Comparison of ENCODE assay signal across 1 cellular context in the genomic region with DNA sequence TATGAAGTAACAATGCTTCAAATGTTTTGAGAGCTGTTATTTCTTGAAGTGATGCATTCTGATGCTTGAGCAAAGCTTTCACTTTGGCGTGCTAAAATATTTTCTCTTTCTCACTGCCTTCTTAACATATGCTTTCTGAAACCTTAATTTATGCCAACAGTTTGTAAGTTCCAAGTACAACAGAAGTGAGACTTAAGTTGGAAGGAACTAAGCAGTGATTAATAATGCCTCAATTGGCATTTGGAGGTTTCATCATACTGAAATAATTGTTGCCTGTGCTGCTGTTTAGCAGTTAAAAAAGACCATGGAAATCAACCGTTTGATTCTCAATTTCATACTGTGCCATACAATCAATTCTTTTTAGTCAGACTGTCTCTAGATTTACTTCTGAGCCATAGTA.
TF ChIP-seq lines count a peak whose summit lies in the region.

No MANE protein-coding gene starts in this region.

TF ChIP-seq in GM23338, 12 proteins besides CTCF, POLR2A, EP300 and RAD21 (continued from another document):
- TF ChIP-seq, protein P1, sequence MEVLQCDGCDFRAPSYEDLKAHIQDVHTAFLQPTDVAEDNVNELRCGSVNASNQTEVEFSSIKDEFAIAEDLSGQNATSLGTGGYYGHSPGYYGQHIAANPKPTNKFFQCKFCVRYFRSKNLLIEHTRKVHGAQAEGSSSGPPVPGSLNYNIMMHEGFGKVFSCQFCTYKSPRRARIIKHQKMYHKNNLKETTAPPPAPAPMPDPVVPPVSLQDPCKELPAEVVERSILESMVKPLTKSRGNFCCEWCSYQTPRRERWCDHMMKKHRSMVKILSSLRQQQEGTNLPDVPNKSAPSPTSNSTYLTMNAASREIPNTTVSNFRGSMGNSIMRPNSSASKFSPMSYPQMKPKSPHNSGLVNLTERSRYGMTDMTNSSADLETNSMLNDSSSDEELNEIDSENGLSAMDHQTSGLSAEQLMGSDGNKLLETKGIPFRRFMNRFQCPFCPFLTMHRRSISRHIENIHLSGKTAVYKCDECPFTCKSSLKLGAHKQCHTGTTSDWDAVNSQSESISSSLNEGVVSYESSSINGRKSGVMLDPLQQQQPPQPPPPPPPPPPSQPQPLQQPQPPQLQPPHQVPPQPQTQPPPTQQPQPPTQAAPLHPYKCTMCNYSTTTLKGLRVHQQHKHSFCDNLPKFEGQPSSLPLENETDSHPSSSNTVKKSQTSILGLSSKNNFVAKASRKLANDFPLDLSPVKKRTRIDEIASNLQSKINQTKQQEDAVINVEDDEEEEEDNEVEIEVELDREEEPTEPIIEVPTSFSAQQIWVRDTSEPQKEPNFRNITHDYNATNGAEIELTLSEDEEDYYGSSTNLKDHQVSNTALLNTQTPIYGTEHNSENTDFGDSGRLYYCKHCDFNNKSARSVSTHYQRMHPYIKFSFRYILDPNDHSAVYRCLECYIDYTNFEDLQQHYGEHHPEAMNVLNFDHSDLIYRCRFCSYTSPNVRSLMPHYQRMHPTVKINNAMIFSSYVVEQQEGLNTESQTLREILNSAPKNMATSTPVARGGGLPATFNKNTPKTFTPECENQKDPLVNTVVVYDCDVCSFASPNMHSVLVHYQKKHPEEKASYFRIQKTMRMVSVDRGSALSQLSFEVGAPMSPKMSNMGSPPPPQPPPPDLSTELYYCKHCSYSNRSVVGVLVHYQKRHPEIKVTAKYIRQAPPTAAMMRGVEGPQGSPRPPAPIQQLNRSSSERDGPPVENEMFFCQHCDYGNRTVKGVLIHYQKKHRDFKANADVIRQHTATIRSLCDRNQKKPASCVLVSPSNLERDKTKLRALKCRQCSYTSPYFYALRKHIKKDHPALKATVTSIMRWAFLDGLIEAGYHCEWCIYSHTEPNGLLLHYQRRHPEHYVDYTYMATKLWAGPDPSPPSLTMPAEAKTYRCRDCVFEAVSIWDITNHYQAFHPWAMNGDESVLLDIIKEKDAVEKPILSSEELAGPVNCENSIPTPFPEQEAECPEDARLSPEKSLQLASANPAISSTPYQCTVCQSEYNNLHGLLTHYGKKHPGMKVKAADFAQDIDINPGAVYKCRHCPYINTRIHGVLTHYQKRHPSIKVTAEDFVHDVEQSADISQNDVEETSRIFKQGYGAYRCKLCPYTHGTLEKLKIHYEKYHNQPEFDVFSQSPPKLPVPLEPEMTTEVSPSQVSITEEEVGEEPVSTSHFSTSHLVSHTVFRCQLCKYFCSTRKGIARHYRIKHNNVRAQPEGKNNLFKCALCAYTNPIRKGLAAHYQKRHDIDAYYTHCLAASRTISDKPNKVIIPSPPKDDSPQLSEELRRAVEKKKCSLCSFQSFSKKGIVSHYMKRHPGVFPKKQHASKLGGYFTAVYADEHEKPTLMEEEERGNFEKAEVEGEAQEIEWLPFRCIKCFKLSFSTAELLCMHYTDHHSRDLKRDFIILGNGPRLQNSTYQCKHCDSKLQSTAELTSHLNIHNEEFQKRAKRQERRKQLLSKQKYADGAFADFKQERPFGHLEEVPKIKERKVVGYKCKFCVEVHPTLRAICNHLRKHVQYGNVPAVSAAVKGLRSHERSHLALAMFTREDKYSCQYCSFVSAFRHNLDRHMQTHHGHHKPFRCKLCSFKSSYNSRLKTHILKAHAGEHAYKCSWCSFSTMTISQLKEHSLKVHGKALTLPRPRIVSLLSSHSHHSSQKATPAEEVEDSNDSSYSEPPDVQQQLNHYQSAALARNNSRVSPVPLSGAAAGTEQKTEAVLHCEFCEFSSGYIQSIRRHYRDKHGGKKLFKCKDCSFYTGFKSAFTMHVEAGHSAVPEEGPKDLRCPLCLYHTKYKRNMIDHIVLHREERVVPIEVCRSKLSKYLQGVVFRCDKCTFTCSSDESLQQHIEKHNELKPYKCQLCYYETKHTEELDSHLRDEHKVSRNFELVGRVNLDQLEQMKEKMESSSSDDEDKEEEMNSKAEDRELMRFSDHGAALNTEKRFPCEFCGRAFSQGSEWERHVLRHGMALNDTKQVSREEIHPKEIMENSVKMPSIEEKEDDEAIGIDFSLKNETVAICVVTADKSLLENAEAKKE (CRISPR knock-in tag; IDR thresholded peaks at IDR 0.05) = no peak
- no peak for TF ChIP-seq CREB1 (CRISPR knock-in tag; IDR thresholded peaks at IDR 0.05; ENCODE audit: low read depth)
- TF ChIP-seq ZNF114 (CRISPR knock-in tag; IDR thresholded peaks at IDR 0.05) = no peak
- no peak for TF ChIP-seq REST (IDR thresholded peaks at IDR 0.05; ENCODE audit: unreplicated experiment)
- TF ChIP-seq EZH2 (IDR thresholded peaks at IDR 0.05; ENCODE audit: low read depth, unreplicated experiment) = no peak
- no peak for TF ChIP-seq JUNB (IDR thresholded peaks at IDR 0.05; ENCODE audit: unreplicated experiment)
- no peak for TF ChIP-seq NANOG (IDR thresholded peaks at IDR 0.05; ENCODE audit: borderline replicate concordance)
- TF ChIP-seq, protein P2, sequence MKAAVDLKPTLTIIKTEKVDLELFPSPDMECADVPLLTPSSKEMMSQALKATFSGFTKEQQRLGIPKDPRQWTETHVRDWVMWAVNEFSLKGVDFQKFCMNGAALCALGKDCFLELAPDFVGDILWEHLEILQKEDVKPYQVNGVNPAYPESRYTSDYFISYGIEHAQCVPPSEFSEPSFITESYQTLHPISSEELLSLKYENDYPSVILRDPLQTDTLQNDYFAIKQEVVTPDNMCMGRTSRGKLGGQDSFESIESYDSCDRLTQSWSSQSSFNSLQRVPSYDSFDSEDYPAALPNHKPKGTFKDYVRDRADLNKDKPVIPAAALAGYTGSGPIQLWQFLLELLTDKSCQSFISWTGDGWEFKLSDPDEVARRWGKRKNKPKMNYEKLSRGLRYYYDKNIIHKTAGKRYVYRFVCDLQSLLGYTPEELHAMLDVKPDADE (IDR thresholded peaks at IDR 0.05) = no peak
